1 cellular context compared by ENCODE assay signal in genomic region chr17:12672944-12673343, GRCh38.
TF ChIP-seq lines count a peak whose summit lies in the region.

No MANE protein-coding gene starts in this region.

TF ChIP-seq in A549, 52 proteins besides CTCF, POLR2A, EP300 and RAD21 (continued from another document):
- TF ChIP-seq CEBPB (IDR thresholded peaks at IDR 0.05): no peak
- TF ChIP-seq NPAS2 (CRISPR knock-in tag; IDR thresholded peaks at IDR 0.05; ENCODE audit: borderline replicate concordance): no peak
- no peak for TF ChIP-seq HEYL (CRISPR knock-in tag; IDR thresholded peaks at IDR 0.05)
